Comparison of ENCODE assay signal across 8 cellular contexts in genomic region chr17:48577330-48577945, GRCh38. TPM values are rescaled to one million over a fixed set of nuclear protein-coding genes. Genes with fewer than 3 reads are reported as not detected.
A peak's percentile ranks its signal among the peaks of the same experiment; 100 is the strongest.
DNase-seq lines count a peak whose midpoint lies in the region; ATAC-seq and TF ChIP-seq lines count a peak whose summit lies in the region.

No MANE protein-coding gene starts in this region.

- peak overlapping the region; percentile 63 for H2AK5ac ChIP-seq in trophoblast cell (ENCODE audit: low read length)

- peak overlapping the region; percentile 18 for H3K9ac ChIP-seq in trophoblast cell (ENCODE audit: low read length)

- H3K14ac ChIP-seq in trophoblast cell (ENCODE audit: low read length), result peak overlapping the region; percentile 52

- H4K91ac ChIP-seq in trophoblast cell (ENCODE audit: low read depth, low read length), result peak overlapping the region; percentile 75

- peak overlapping the region; percentile 76 for H4K12ac ChIP-seq in trophoblast cell (ENCODE audit: low read depth, low read length)

- H2BK12ac ChIP-seq in trophoblast cell (ENCODE audit: low read length), result peak overlapping the region; percentile 79

- ATAC-seq in GM21360 (IDR thresholded peaks at IDR 0.05; ENCODE audit: unreplicated experiment) (no peak), HG03097 (IDR thresholded peaks at IDR 0.05; ENCODE audit: low FRiP score, unreplicated experiment) (no peak)

- peak; percentile 54 for DNase-seq in GM13976 (ENCODE audit: low spot score)
- DNase-seq in NCI-H1105 (lab: John Stamatoyannopoulos, UW), result peak; percentile 19
- no peak for DNase-seq in effector memory CD4-positive, alpha-beta T cell
- DNase-seq in trophoblast cell, result no peak
- no peak for DNase-seq in COR-L47 (lab: John Stamatoyannopoulos, UW)
- no peak for DNase-seq in islet precursor cell

- peak overlapping the region; percentile 50 for H2AFZ ChIP-seq in trophoblast cell (ENCODE audit: insufficient read depth, low read length, poor library complexity)

- peak overlapping the region; percentile 90 for H3K4me2 ChIP-seq in trophoblast cell (ENCODE audit: low read length)

- H3K4me3 ChIP-seq in effector memory CD4-positive, alpha-beta T cell (ENCODE audit: insufficient read depth, low read depth, low read length, poor library complexity, severe bottlenecking), result peak overlapping the region; percentile 81
- H3K4me3 ChIP-seq in trophoblast cell (ENCODE audit: low read depth, low read length), result peak overlapping the region; percentile 72

- peaks cover 10% of the 10 kb centered on the region for H3K79me2 ChIP-seq in trophoblast cell (ENCODE audit: control insufficient read depth, insufficient read depth, low read length, poor library complexity)

- no peak overlapping the region for H3K23ac ChIP-seq in trophoblast cell (ENCODE audit: low read length)

- H3K9me3 ChIP-seq in effector memory CD4-positive, alpha-beta T cell (ENCODE audit: control insufficient read depth, low read length), result no peaks in the 10 kb centered on the region
- no peaks in the 10 kb centered on the region for H3K9me3 ChIP-seq in trophoblast cell (ENCODE audit: insufficient read depth, low read depth, low read length)

- H2BK120ac ChIP-seq in trophoblast cell (ENCODE audit: insufficient read depth, low read length, poor library complexity), result peak overlapping the region; percentile 15

- peak overlapping the region; percentile 34 for H4K8ac ChIP-seq in trophoblast cell (ENCODE audit: low read depth, low read length)

- H3K27me3 ChIP-seq in effector memory CD4-positive, alpha-beta T cell (replicated peaks; ENCODE audit: control insufficient read depth, insufficient read depth, low read length, poor library complexity, severe bottlenecking), result peaks cover 24% of the 10 kb centered on the region
- no peaks in the 10 kb centered on the region for H3K27me3 ChIP-seq in trophoblast cell (ENCODE audit: insufficient read depth, low read length)

- no peak for TF ChIP-seq CTCF in GM13976 (IDR thresholded peaks at IDR 0.05; ENCODE audit: borderline replicate concordance, control extremely low read depth, extremely low read depth, insufficient read depth, missing control alignments)

- no CpG with 5 or more reads among the region's 19 CpGs for WGBS in trophoblast cell (ENCODE audit: extremely low coverage, insufficient coverage, insufficient read length)

- peaks cover 21% of the 10 kb centered on the region for H3K4me1 ChIP-seq in effector memory CD4-positive, alpha-beta T cell (ENCODE audit: control insufficient read depth, insufficient read depth, low read length, poor library complexity, severe bottlenecking)
- H3K4me1 ChIP-seq in trophoblast cell (ENCODE audit: control insufficient read depth in 1 of 2, insufficient read depth in 2 of 2, low read length in 2 of 2), result peaks cover 27 to 38% of the 10 kb centered on the region in 2 experiments

- in situ Hi-C loops in GM13976 (cut with MboI; ENCODE audit: low sequenced_read_pairs, unreplicated experiment), result no loop called here

- H3K27ac ChIP-seq in effector memory CD4-positive, alpha-beta T cell (ENCODE audit: insufficient read depth, low read length, poor library complexity, severe bottlenecking), result no peak overlapping the region
- peak overlapping the region; percentile 1 for H3K27ac ChIP-seq in trophoblast cell (ENCODE audit: low read depth, low read length)

- peaks cover 21% of the 10 kb centered on the region for H3K79me1 ChIP-seq in trophoblast cell (ENCODE audit: low read length)

- peak overlapping the region; percentile 24 for H3K4ac ChIP-seq in trophoblast cell (ENCODE audit: low read depth, low read length)

- peak overlapping the region; percentile 69 for H3K18ac ChIP-seq in trophoblast cell (ENCODE audit: low read length)

- H2BK5ac ChIP-seq in trophoblast cell (ENCODE audit: low read depth, low read length, poor library complexity), result peak overlapping the region; percentile 42

- no peaks in the 10 kb centered on the region for H3K36me3 ChIP-seq in effector memory CD4-positive, alpha-beta T cell (ENCODE audit: control insufficient read depth, insufficient read depth, low read length)
- peaks cover 5 to 6% of the 10 kb centered on the region in 2 experiments for H3K36me3 ChIP-seq in trophoblast cell (ENCODE audit: control insufficient read depth in 1 of 2, insufficient read depth in 2 of 2, low read length in 2 of 2)

RNA-seq across cellular contexts. Expression of gene HOXB4, which starts 0.7 kb away (rescaled TPM):
- 5.5 and 6.2 TPM in 2 replicates for polyA plus RNA-seq in trophoblast cell (2013)

RNA-seq across cellular contexts. Expression of gene HOXB3, which starts 12.6 kb away (rescaled TPM):
- 8.1 and 10.4 TPM in 2 replicates for polyA plus RNA-seq in trophoblast cell (2013)

RNA-seq across cellular contexts. Expression of gene HOXB5, which starts 16.1 kb away (rescaled TPM):
- 3.2 and 3.5 TPM in 2 replicates for polyA plus RNA-seq in trophoblast cell (2013)

RNA-seq across cellular contexts. Expression of gene HOXB6, which starts 27.3 kb away (rescaled TPM):
- 10.6 and 10.9 TPM in 2 replicates for polyA plus RNA-seq in trophoblast cell (2013)

RNA-seq across cellular contexts. Expression of gene HOXB2, which starts 32.5 kb away (rescaled TPM):
- 30.4 and 31.0 TPM in 2 replicates for polyA plus RNA-seq in trophoblast cell (2013)

Comparison
In these comparisons a context has a peak if more than half of its experiments do, and no peak if none do; other contexts are left out.
1. DNase-seq: peak in GM13976 (single experiment) and NCI-H1105 (single experiment); none in effector memory CD4-positive, alpha-beta T cell (0 of 3), trophoblast cell (0 of 2), COR-L47 (single experiment) and islet precursor cell (single experiment).